8 cellular contexts compared by ENCODE assay signal in genomic region chr16:29460265-29461030, GRCh38. TPM values are rescaled to one million over a fixed set of nuclear protein-coding genes. Genes with fewer than 3 reads are reported as not detected.
DNase-seq lines count a peak whose midpoint lies in the region; ATAC-seq, FAIRE-seq and TF ChIP-seq lines count a peak whose summit lies in the region.
"Not testable (repeated sequence)": the region's sequence is repeated elsewhere in the genome, so short reads cannot be mapped to it uniquely, and the experiment has no call there.

No MANE protein-coding gene starts in this region.

- peak; percentile 97 for FAIRE-seq in HepG2 (lab: Jason Lieb, UNC)

- not testable (repeated sequence) for H3F3A ChIP-seq in GM23338 (replicated peaks; ENCODE audit: low read depth); PC-9 (ENCODE audit: insufficient read depth, low read depth)

- H3K4me3 Mint-ChIP-seq in GM23338, WTC11: not testable (repeated sequence)

- BruUV-seq in PC-9 (replicated peaks; lab: Mats Ljungman, UMichigan), result TSS peak; percentile 4
- BruUV-seq in HepG2 (replicated peaks; lab: Mats Ljungman, UMichigan), result TSS peak; percentile 56

- not testable (repeated sequence) for H2AFZ ChIP-seq in GM23338; PC-9; HepG2 (ENCODE audit: low read length)

- not testable (repeated sequence) for H3K4me1 Mint-ChIP-seq in GM23338, WTC11

- ATAC-seq in GM23338 (peak; percentile 46), WTC11 (peak; percentile 27), gastroesophageal sphincter (peak; percentile 77), left ventricle myocardium superior (peak; percentile 42), HepG2 (peak; percentile 76), omental fat pad (ENCODE audit: low FRiP score) (peak; percentile 92), upper lobe of right lung (peak; percentile 64)

- not testable (repeated sequence) for H3K4me2 ChIP-seq in GM23338; PC-9; HepG2 (ENCODE audit: low read depth, low read length)

- H3K27me3 ChIP-seq in GM23338 (ENCODE audit: insufficient read depth); PC-9 (ENCODE audit: insufficient read depth, low read depth); gastroesophageal sphincter; HepG2 (ENCODE audit: control insufficient read depth in 1 of 2, insufficient read depth in 2 of 2, low read length in 2 of 2); upper lobe of right lung: not testable (repeated sequence)

- H3K27me3 Mint-ChIP-seq in GM23338 (ENCODE audit: insufficient read depth, low read depth, poor library complexity); WTC11 (ENCODE audit: low read depth): not testable (repeated sequence)

- in situ Hi-C loops in HepG2 (cut with HindIII; ENCODE audit: extremely low pct_ligation_motif_present, low pct_unique_long_range_greater_than_20kb), result not testable (repeated sequence)

- H3K79me2 ChIP-seq in GM23338 (replicated peaks; ENCODE audit: insufficient read depth); PC-9 (ENCODE audit: low read depth); HepG2 (ENCODE audit: insufficient read depth, low read length): not testable (repeated sequence)

- no CpG with 5 or more reads among the region's 15 CpGs for WGBS in gastroesophageal sphincter (ENCODE audit: low coverage in 1 of 2), 2 donors
- WGBS in HepG2 (ENCODE audit: low lambda C conversion rate), result no CpG with 5 or more reads among the region's 15 CpGs

- not testable (repeated sequence) for H4K20me1 ChIP-seq in GM23338 (replicated peaks; ENCODE audit: insufficient read depth); PC-9 (ENCODE audit: insufficient read depth); HepG2 (ENCODE audit: insufficient read depth, low read length)

- not testable (repeated sequence) for H3K4me1 ChIP-seq in GM23338 (ENCODE audit: insufficient read depth); PC-9 (replicated peaks; ENCODE audit: insufficient read depth); gastroesophageal sphincter; HepG2 (ENCODE audit: insufficient read depth, low read length); upper lobe of right lung

- CTCF ChIA-PET in PC-9 (lab: Charles Lee); WTC11 (lab: Charles Lee); HepG2 (lab: Yijun Ruan, JAX; ENCODE audit: low intra/inter-chr PET ratio, low total read pairs): not testable (repeated sequence)

- TF ChIP-seq EP300 in gastroesophageal sphincter (IDR thresholded peaks at IDR 0.05); HepG2 (IDR thresholded peaks at IDR 0.05; ENCODE audit: low read depth in 2 of 2, low read length in 2 of 2); HepG2 (CRISPR knock-in tag; IDR thresholded peaks at IDR 0.05; ENCODE audit: borderline replicate concordance): not testable (repeated sequence)

- intact Hi-C loops in PC-9 (cut with micrococcal nuclease; ENCODE audit: unreplicated experiment); left ventricle myocardium superior (cut with micrococcal nuclease); HepG2 (cut with micrococcal nuclease; ENCODE audit: unreplicated experiment); upper lobe of right lung (cut with DNase I): not testable (repeated sequence)

- H3K4me3 ChIP-seq in GM23338; PC-9; gastroesophageal sphincter; HepG2 (replicated peaks in 1 of 3; ENCODE audit: insufficient read depth in 1 of 3, low read depth in 2 of 3, low read length in 3 of 3); upper lobe of right lung: not testable (repeated sequence)

- not testable (repeated sequence) for H3K36me3 Mint-ChIP-seq in GM23338 (ENCODE audit: low read depth); WTC11

- not testable (repeated sequence) for H3K9ac ChIP-seq in HepG2 (ENCODE audit: insufficient read depth, low read depth, low read length)

- H3K36me3 ChIP-seq in GM23338 (ENCODE audit: insufficient read depth); PC-9 (ENCODE audit: low read depth); gastroesophageal sphincter; HepG2 (replicated peaks in 1 of 2; ENCODE audit: control insufficient read depth in 1 of 2, insufficient read depth in 2 of 2, low read length in 2 of 2); upper lobe of right lung: not testable (repeated sequence)

- not testable (repeated sequence) for H3K27ac Mint-ChIP-seq in GM23338, WTC11

- not testable (repeated sequence) for TF ChIP-seq CTCF in GM23338 (conservative IDR thresholded peaks at IDR 0.05; ENCODE audit: low read depth in 2 of 2); PC-9 (conservative IDR thresholded peaks at IDR 0.05); WTC11 (IDR thresholded peaks at IDR 0.05); gastroesophageal sphincter (IDR thresholded peaks at IDR 0.05); HepG2 (CRISPR knock-in tag; IDR thresholded peaks at IDR 0.05); omental fat pad (IDR thresholded peaks at IDR 0.05); upper lobe of right lung (IDR thresholded peaks at IDR 0.05)

- TF ChIP-seq RAD21 in HepG2 (CRISPR knock-in tag; IDR thresholded peaks at IDR 0.05), result not testable (repeated sequence)

- not testable (repeated sequence) for DNase-seq in GM23338 (ENCODE audit: low spot score); PC-9; WTC11 (ENCODE audit: low spot score); left ventricle myocardium superior; HepG2 (ENCODE audit: low spot score); omental fat pad (ENCODE audit: low spot score); upper lobe of right lung

- POLR2A ChIA-PET in PC-9 (lab: Charles Lee; ENCODE audit: unreplicated experiment); WTC11 (lab: Charles Lee); HepG2 (lab: Yijun Ruan, JAX): not testable (repeated sequence)

- H3K27ac ChIP-seq in GM23338 (ENCODE audit: low read depth); PC-9; gastroesophageal sphincter; HepG2 (ENCODE audit: extremely low read length, insufficient read depth, low read length); upper lobe of right lung: not testable (repeated sequence)

- TF ChIP-seq POLR2A in gastroesophageal sphincter (IDR thresholded peaks at IDR 0.05); HepG2 (IDR thresholded peaks at IDR 0.05; ENCODE audit: insufficient read depth in 1 of 2, low read depth in 2 of 2, low read length in 2 of 2): not testable (repeated sequence)

- H3K9me3 Mint-ChIP-seq in GM23338, WTC11: not testable (repeated sequence)

- not testable (repeated sequence) for H3K9me3 ChIP-seq in PC-9 (ENCODE audit: insufficient read depth, low read depth); gastroesophageal sphincter; HepG2 (ENCODE audit: low read length); upper lobe of right lung

- not testable (repeated sequence) for H3K9me2 ChIP-seq in GM23338 (ENCODE audit: insufficient read depth); PC-9 (ENCODE audit: insufficient read depth)

RNA-seq across cellular contexts. Expression of gene SULT1A4, which starts 0.7 kb away (rescaled TPM):
- total RNA-seq in GM23338 (2014; rRNA removed; shearing (Covaris generic)), result 3.9 and 8.5 TPM in 2 replicates
- polyA plus RNA-seq in GM23338 (2016; fragmentation: Nextera tagmentation; extraction: Ambion mirVana) (4.2 and 9.4 TPM in 2 replicates), HepG2 (2011; rRNA removed) (25.4 and 27.3 TPM in 2 replicates)
- total RNA-seq in PC-9 (2021) (11.1 and 16.7 TPM in 2 replicates), WTC11 (2021) (1.1 to 3.1 TPM (median 2.1 TPM) in 3 replicates), gastroesophageal sphincter (10 to 100 TPM; 10.3 to 22.2 (median 14.8) TPM), left ventricle myocardium superior (2.7 TPM), HepG2 (2016; rRNA removed; fragmentation: Illumina TruSeq; extraction: Trizol) (151 and 181 TPM in 2 replicates), omental fat pad (10 to 100 TPM; 10.4 to 43.5 (median 27.6) TPM), upper lobe of right lung (20.0 TPM)
- total RNA-seq in HepG2 (2016; cell fraction: cytosol; rRNA removed; fragmentation: Illumina TruSeq; extraction: Trizol; ENCODE audit: low read depth), result 24.6 and 32.8 TPM in 2 replicates
- total RNA-seq in HepG2 (2016; cell fraction: insoluble cytoplasmic fraction; rRNA removed; fragmentation: Illumina TruSeq; extraction: Trizol), result 145 and 171 TPM in 2 replicates
- 46.2 and 50.3 TPM in 2 replicates for total RNA-seq in HepG2 (2016; cell fraction: membrane; rRNA removed; fragmentation: Illumina TruSeq; extraction: Trizol)
- total RNA-seq in HepG2 (2016; cell fraction: nucleus; rRNA removed; fragmentation: Illumina TruSeq; extraction: Trizol), result 57.3 and 58.3 TPM in 2 replicates
- 11.0 and 13.3 TPM in 2 replicates for polyA plus RNA-seq in HepG2 (2011; cell fraction: cytosol; rRNA removed)
- 11.2 and 14.8 TPM in 2 replicates for polyA plus RNA-seq in HepG2 (2011; cell fraction: nucleus; rRNA removed)
- polyA plus RNA-seq in HepG2 (2012), result 70.0 and 99.9 TPM in 2 replicates
- polyA plus RNA-seq in HepG2 (2016; cell fraction: cytosol; fragmentation: Illumina TruSeq; extraction: Trizol; ENCODE audit: low read depth), result 53.5 and 60.0 TPM in 2 replicates
- 158 and 170 TPM in 2 replicates for polyA plus RNA-seq in HepG2 (2016; cell fraction: insoluble cytoplasmic fraction; fragmentation: Illumina TruSeq; extraction: Trizol; ENCODE audit: low read depth)
- 57.6 and 58.0 TPM in 2 replicates for polyA plus RNA-seq in HepG2 (2016; cell fraction: membrane; fragmentation: Illumina TruSeq; extraction: Trizol; ENCODE audit: low read depth)
- 110 and 113 TPM in 2 replicates for polyA plus RNA-seq in HepG2 (2016; cell fraction: nucleus; fragmentation: Illumina TruSeq; extraction: Trizol; ENCODE audit: insufficient read depth, low read depth)
- polyA minus RNA-seq in HepG2 (2011; rRNA and poly(A)+ RNA removed; ENCODE audit: low replicate concordance), result 4.4 and 11.2 TPM in 2 replicates
- 6.0 and 6.6 TPM in 2 replicates for polyA minus RNA-seq in HepG2 (2011; cell fraction: cytosol; rRNA and poly(A)+ RNA removed)
- polyA minus RNA-seq in HepG2 (2011; cell fraction: nucleus; rRNA and poly(A)+ RNA removed), result 2.8 and 3.6 TPM in 2 replicates

RNA-seq across cellular contexts. Expression of gene SLX1B, which starts 6.1 kb away (rescaled TPM):
- total RNA-seq in GM23338 (2014; rRNA removed; shearing (Covaris generic)), result 62.6 and 65.9 TPM in 2 replicates
- polyA plus RNA-seq in GM23338 (2016; fragmentation: Nextera tagmentation; extraction: Ambion mirVana) (2.8 and 2.9 TPM in 2 replicates), HepG2 (2011; rRNA removed) (15.9 and 27.6 TPM in 2 replicates)
- total RNA-seq in PC-9 (2021) (94.6 and 149 TPM in 2 replicates), WTC11 (2021) (9.2 to 42.8 TPM (median 36.5 TPM) in 3 replicates), gastroesophageal sphincter (10 to 100 TPM; 11.4 to 30.7 (median 19.4) TPM), left ventricle myocardium superior (12.5 TPM), HepG2 (2016; rRNA removed; fragmentation: Illumina TruSeq; extraction: Trizol) (53.1 and 70.0 TPM in 2 replicates), omental fat pad (10 to 100 TPM; 13.1 to 26.6 (median 15.8) TPM), upper lobe of right lung (12.0 TPM)
- total RNA-seq in HepG2 (2016; cell fraction: cytosol; rRNA removed; fragmentation: Illumina TruSeq; extraction: Trizol; ENCODE audit: low read depth), result 9.9 and 10.5 TPM in 2 replicates
- 46.2 and 74.3 TPM in 2 replicates for total RNA-seq in HepG2 (2016; cell fraction: insoluble cytoplasmic fraction; rRNA removed; fragmentation: Illumina TruSeq; extraction: Trizol)
- 7.1 and 8.6 TPM in 2 replicates for total RNA-seq in HepG2 (2016; cell fraction: membrane; rRNA removed; fragmentation: Illumina TruSeq; extraction: Trizol)
- total RNA-seq in HepG2 (2016; cell fraction: nucleus; rRNA removed; fragmentation: Illumina TruSeq; extraction: Trizol), result 44.6 and 49.3 TPM in 2 replicates
- polyA plus RNA-seq in HepG2 (2011; cell fraction: cytosol; rRNA removed), result 10.6 and 22.8 TPM in 2 replicates
- 60.6 and 74.5 TPM in 2 replicates for polyA plus RNA-seq in HepG2 (2011; cell fraction: nucleus; rRNA removed)
- polyA plus RNA-seq in HepG2 (2012), result 16.2 TPM in 1 of 2 replicates, not detected in the other
- polyA plus RNA-seq in HepG2 (2016; cell fraction: cytosol; fragmentation: Illumina TruSeq; extraction: Trizol; ENCODE audit: low read depth), result 4.8 and 9.8 TPM in 2 replicates
- 57.4 and 59.8 TPM in 2 replicates for polyA plus RNA-seq in HepG2 (2016; cell fraction: insoluble cytoplasmic fraction; fragmentation: Illumina TruSeq; extraction: Trizol; ENCODE audit: low read depth)
- 7.1 and 10.8 TPM in 2 replicates for polyA plus RNA-seq in HepG2 (2016; cell fraction: membrane; fragmentation: Illumina TruSeq; extraction: Trizol; ENCODE audit: low read depth)
- polyA plus RNA-seq in HepG2 (2016; cell fraction: nucleus; fragmentation: Illumina TruSeq; extraction: Trizol; ENCODE audit: insufficient read depth, low read depth), result 80.0 and 83.0 TPM in 2 replicates
- 14.5 and 33.4 TPM in 2 replicates for polyA minus RNA-seq in HepG2 (2011; rRNA and poly(A)+ RNA removed; ENCODE audit: low replicate concordance)
- polyA minus RNA-seq in HepG2 (2011; cell fraction: cytosol; rRNA and poly(A)+ RNA removed), result 9.5 and 11.0 TPM in 2 replicates
- polyA minus RNA-seq in HepG2 (2011; cell fraction: nucleus; rRNA and poly(A)+ RNA removed), result 6.7 and 8.5 TPM in 2 replicates

RNA-seq across cellular contexts. Expression of gene BOLA2, which starts 6.3 kb away (rescaled TPM):
- total RNA-seq in GM23338 (2014; rRNA removed; shearing (Covaris generic)), result 22.1 and 25.4 TPM in 2 replicates
- 30.0 and 39.6 TPM in 2 replicates for polyA plus RNA-seq in GM23338 (2016; fragmentation: Nextera tagmentation; extraction: Ambion mirVana)
- total RNA-seq in PC-9 (2021), result 22.6 and 24.8 TPM in 2 replicates
- total RNA-seq in WTC11 (2021), result 7.0 to 7.8 TPM (median 7.2 TPM) in 3 replicates
- total RNA-seq in gastroesophageal sphincter, result 1 to 10 TPM; 5.4 to 8.4 (median 7.4) TPM
- 4.3 TPM for total RNA-seq in left ventricle myocardium superior
- total RNA-seq in HepG2 (2016; rRNA removed; fragmentation: Illumina TruSeq; extraction: Trizol), result 15.3 and 17.1 TPM in 2 replicates
- total RNA-seq in HepG2 (2016; cell fraction: cytosol; rRNA removed; fragmentation: Illumina TruSeq; extraction: Trizol; ENCODE audit: low read depth), result 24.6 and 40.7 TPM in 2 replicates
- 15.5 and 20.5 TPM in 2 replicates for total RNA-seq in HepG2 (2016; cell fraction: insoluble cytoplasmic fraction; rRNA removed; fragmentation: Illumina TruSeq; extraction: Trizol)
- total RNA-seq in HepG2 (2016; cell fraction: membrane; rRNA removed; fragmentation: Illumina TruSeq; extraction: Trizol), result 17.3 and 26.8 TPM in 2 replicates
- 8.6 and 11.0 TPM in 2 replicates for total RNA-seq in HepG2 (2016; cell fraction: nucleus; rRNA removed; fragmentation: Illumina TruSeq; extraction: Trizol)
- 6.5 and 18.4 TPM in 2 replicates for polyA plus RNA-seq in HepG2 (2011; rRNA removed)
- polyA plus RNA-seq in HepG2 (2011; cell fraction: cytosol; rRNA removed), result 24.3 and 39.8 TPM in 2 replicates
- polyA plus RNA-seq in HepG2 (2011; cell fraction: nucleus; rRNA removed), result 19.8 and 21.3 TPM in 2 replicates
- 13.5 and 21.3 TPM in 2 replicates for polyA plus RNA-seq in HepG2 (2012)
- polyA plus RNA-seq in HepG2 (2016; cell fraction: cytosol; fragmentation: Illumina TruSeq; extraction: Trizol; ENCODE audit: low read depth), result 42.7 and 60.0 TPM in 2 replicates
- polyA plus RNA-seq in HepG2 (2016; cell fraction: insoluble cytoplasmic fraction; fragmentation: Illumina TruSeq; extraction: Trizol; ENCODE audit: low read depth), result 24.2 and 37.7 TPM in 2 replicates
- 26.7 and 34.3 TPM in 2 replicates for polyA plus RNA-seq in HepG2 (2016; cell fraction: membrane; fragmentation: Illumina TruSeq; extraction: Trizol; ENCODE audit: low read depth)
- 15.0 and 17.4 TPM in 2 replicates for polyA plus RNA-seq in HepG2 (2016; cell fraction: nucleus; fragmentation: Illumina TruSeq; extraction: Trizol; ENCODE audit: insufficient read depth, low read depth)
- polyA minus RNA-seq in HepG2 (2011; rRNA and poly(A)+ RNA removed; ENCODE audit: low replicate concordance), result 10.2 and 16.7 TPM in 2 replicates
- polyA minus RNA-seq in HepG2 (2011; cell fraction: cytosol; rRNA and poly(A)+ RNA removed), result 3.3 and 4.4 TPM in 2 replicates
- polyA minus RNA-seq in HepG2 (2011; cell fraction: nucleus; rRNA and poly(A)+ RNA removed), result 17.5 and 23.7 TPM in 2 replicates
- 10 to 100 TPM in 3 of 4 donors, 1 to 10 TPM in 1; 6.2 to 22.2 (median 12.9) TPM for total RNA-seq in omental fat pad
- 4.3 TPM for total RNA-seq in upper lobe of right lung

RNA-seq across cellular contexts. Expression of gene NPIPB12, which starts 45.8 kb away (rescaled TPM):
- total RNA-seq in GM23338 (2014; rRNA removed; shearing (Covaris generic)), result 17.6 and 66.2 TPM in 2 replicates
- 64.6 and 72.8 TPM in 2 replicates for polyA plus RNA-seq in GM23338 (2016; fragmentation: Nextera tagmentation; extraction: Ambion mirVana)
- total RNA-seq in PC-9 (2021), result 108 and 166 TPM in 2 replicates
- 33.2 to 53.0 TPM (median 49.0 TPM) in 3 replicates for total RNA-seq in WTC11 (2021)
- total RNA-seq in gastroesophageal sphincter, result 100 to 1,000 TPM in 1 of 4 donors, 10 to 100 TPM in 2, 1 to 10 TPM in 1; 8.0 to 139 (median 42.1) TPM
- total RNA-seq in left ventricle myocardium superior, result 20.4 TPM
- total RNA-seq in HepG2 (2016; rRNA removed; fragmentation: Illumina TruSeq; extraction: Trizol), result 10.8 and 12.4 TPM in 2 replicates
- total RNA-seq in HepG2 (2016; cell fraction: cytosol; rRNA removed; fragmentation: Illumina TruSeq; extraction: Trizol; ENCODE audit: low read depth), result 6.9 and 8.2 TPM in 2 replicates
- 8.2 and 10.8 TPM in 2 replicates for total RNA-seq in HepG2 (2016; cell fraction: insoluble cytoplasmic fraction; rRNA removed; fragmentation: Illumina TruSeq; extraction: Trizol)
- 6.1 and 9.4 TPM in 2 replicates for total RNA-seq in HepG2 (2016; cell fraction: membrane; rRNA removed; fragmentation: Illumina TruSeq; extraction: Trizol)
- 30.3 and 43.1 TPM in 2 replicates for total RNA-seq in HepG2 (2016; cell fraction: nucleus; rRNA removed; fragmentation: Illumina TruSeq; extraction: Trizol)
- polyA plus RNA-seq in HepG2 (2011; rRNA removed), result 21.3 and 28.7 TPM in 2 replicates
- polyA plus RNA-seq in HepG2 (2011; cell fraction: cytosol; rRNA removed), result 2.8 and 5.8 TPM in 2 replicates
- 101 and 105 TPM in 2 replicates for polyA plus RNA-seq in HepG2 (2011; cell fraction: nucleus; rRNA removed)
- 55.6 and 56.3 TPM in 2 replicates for polyA plus RNA-seq in HepG2 (2012)
- 5.9 and 9.4 TPM in 2 replicates for polyA plus RNA-seq in HepG2 (2016; cell fraction: cytosol; fragmentation: Illumina TruSeq; extraction: Trizol; ENCODE audit: low read depth)
- polyA plus RNA-seq in HepG2 (2016; cell fraction: insoluble cytoplasmic fraction; fragmentation: Illumina TruSeq; extraction: Trizol; ENCODE audit: low read depth), result 18.9 and 24.4 TPM in 2 replicates
- 10.1 and 12.9 TPM in 2 replicates for polyA plus RNA-seq in HepG2 (2016; cell fraction: membrane; fragmentation: Illumina TruSeq; extraction: Trizol; ENCODE audit: low read depth)
- polyA plus RNA-seq in HepG2 (2016; cell fraction: nucleus; fragmentation: Illumina TruSeq; extraction: Trizol; ENCODE audit: insufficient read depth, low read depth), result 289 and 371 TPM in 2 replicates
- 20.9 and 40.1 TPM in 2 replicates for polyA minus RNA-seq in HepG2 (2011; rRNA and poly(A)+ RNA removed; ENCODE audit: low replicate concordance)
- 6.9 and 13.2 TPM in 2 replicates for polyA minus RNA-seq in HepG2 (2011; cell fraction: cytosol; rRNA and poly(A)+ RNA removed)
- 141 and 143 TPM in 2 replicates for polyA minus RNA-seq in HepG2 (2011; cell fraction: nucleus; rRNA and poly(A)+ RNA removed)
- total RNA-seq in omental fat pad, result 100 to 1,000 TPM in 2 of 4 donors, 10 to 100 TPM in 2; 37.7 to 155 (median 86.1) TPM
- 69.2 TPM for total RNA-seq in upper lobe of right lung

RNA-seq across cellular contexts. Expression of gene NPIPB11, which starts 53.9 kb away (rescaled TPM):
- total RNA-seq in GM23338 (2014; rRNA removed; shearing (Covaris generic)), result 1.2 and 5.5 TPM in 2 replicates
- polyA plus RNA-seq in GM23338 (2016; fragmentation: Nextera tagmentation; extraction: Ambion mirVana) (1.9 and 2.3 TPM in 2 replicates), HepG2 (2011; rRNA removed) (0.94 and 1.0 TPM in 2 replicates)
- total RNA-seq in PC-9 (2021) (3.7 and 4.5 TPM in 2 replicates), WTC11 (2021) (1.5 to 2.6 TPM (median 2.3 TPM) in 3 replicates), gastroesophageal sphincter (under 1 TPM; 0.19 to 0.45 (median 0.36) TPM), left ventricle myocardium superior (0.42 TPM), HepG2 (2016; rRNA removed; fragmentation: Illumina TruSeq; extraction: Trizol) (0.09 and 0.45 TPM in 2 replicates), omental fat pad (1 to 10 TPM in 3 of 4 donors, under 1 TPM in 1; 0.46 to 4.9 (median 1.2) TPM), upper lobe of right lung (0.72 TPM)
- not detected in 2 replicates for total RNA-seq in HepG2 (2016; cell fraction: cytosol; rRNA removed; fragmentation: Illumina TruSeq; extraction: Trizol; ENCODE audit: low read depth)
- 0.10 and 0.11 TPM in 2 replicates for total RNA-seq in HepG2 (2016; cell fraction: insoluble cytoplasmic fraction; rRNA removed; fragmentation: Illumina TruSeq; extraction: Trizol)
- not detected in 2 replicates for total RNA-seq in HepG2 (2016; cell fraction: membrane; rRNA removed; fragmentation: Illumina TruSeq; extraction: Trizol)
- 0.25 and 1.3 TPM in 2 replicates for total RNA-seq in HepG2 (2016; cell fraction: nucleus; rRNA removed; fragmentation: Illumina TruSeq; extraction: Trizol)
- polyA plus RNA-seq in HepG2 (2011; cell fraction: cytosol; rRNA removed), result 0.23 and 0.24 TPM in 2 replicates
- 5.3 and 5.9 TPM in 2 replicates for polyA plus RNA-seq in HepG2 (2011; cell fraction: nucleus; rRNA removed)
- 1.1 and 1.2 TPM in 2 replicates for polyA plus RNA-seq in HepG2 (2012)
- 0.14 and 0.20 TPM in 2 replicates for polyA plus RNA-seq in HepG2 (2016; cell fraction: cytosol; fragmentation: Illumina TruSeq; extraction: Trizol; ENCODE audit: low read depth)
- 0.20 and 0.25 TPM in 2 replicates for polyA plus RNA-seq in HepG2 (2016; cell fraction: insoluble cytoplasmic fraction; fragmentation: Illumina TruSeq; extraction: Trizol; ENCODE audit: low read depth)
- 0.24 and 0.55 TPM in 2 replicates for polyA plus RNA-seq in HepG2 (2016; cell fraction: membrane; fragmentation: Illumina TruSeq; extraction: Trizol; ENCODE audit: low read depth)
- polyA plus RNA-seq in HepG2 (2016; cell fraction: nucleus; fragmentation: Illumina TruSeq; extraction: Trizol; ENCODE audit: insufficient read depth, low read depth), result 3.6 and 5.2 TPM in 2 replicates
- polyA minus RNA-seq in HepG2 (2011; rRNA and poly(A)+ RNA removed; ENCODE audit: low replicate concordance), result 0.42 and 2.2 TPM in 2 replicates
- 0.40 and 0.44 TPM in 2 replicates for polyA minus RNA-seq in HepG2 (2011; cell fraction: cytosol; rRNA and poly(A)+ RNA removed)
- polyA minus RNA-seq in HepG2 (2011; cell fraction: nucleus; rRNA and poly(A)+ RNA removed), result 1.2 and 1.5 TPM in 2 replicates

Comparison
In these comparisons a context has a peak if more than half of its experiments do, and no peak if none do; other contexts are left out.
1. ATAC-seq: peak in every context shown above with its lines; median percentile 92 in omental fat pad; 77 in gastroesophageal sphincter; 76 in HepG2; 64 in upper lobe of right lung; 46 in GM23338; 42 in left ventricle myocardium superior; 27 in WTC11.